7 cellular contexts compared by ENCODE assay signal in genomic region chrX:154136627-154137161, GRCh38. TPM values are rescaled to one million over a fixed set of nuclear protein-coding genes. Genes with fewer than 3 reads are reported as not detected.
A peak's percentile ranks its signal among the peaks of the same experiment; 100 is the strongest.
DNase-seq lines count a peak whose midpoint lies in the region; ATAC-seq and TF ChIP-seq lines count a peak whose summit lies in the region.

No MANE protein-coding gene starts in this region.

- peaks cover 0 to 5% of the 10 kb centered on the region in 2 donors for H3K4me1 ChIP-seq in left lung

- TF ChIP-seq CTCF in GM12865 (IDR thresholded peaks at IDR 0.05; ENCODE audit: insufficient read depth, low read depth, low read length, missing control alignments) (peak; percentile 71), WTC11 (IDR thresholded peaks at IDR 0.05) (peak; percentile 42; the same call in 1 of the 2 replicates), cardiac fibroblast (IDR thresholded peaks at IDR 0.05; ENCODE audit: low read depth, low read length) (peak; percentile 40), left lung (IDR thresholded peaks at IDR 0.05) (peak; percentile 55 to 75)

- no peaks in the 10 kb centered on the region for H3K9me3 Mint-ChIP-seq in WTC11

- CTCF ChIA-PET in WTC11 (lab: Charles Lee): interaction anchor here (0.5 to 1.0 kb wide), 8 partner anchors 11 to 275 kb away, joined by 3 to 15 read pairs (median 3); no protein-coding TSS in a partner anchor

- no peaks in the 10 kb centered on the region for H3K27me3 ChIP-seq in left lung

- peak overlapping the region; percentile 52 for H3K4me3 Mint-ChIP-seq in WTC11

- POLR2A ChIA-PET in WTC11 (lab: Charles Lee): no interaction called here

- peak overlapping the region in 1 of 2 donors; percentile 25 for H3K27ac ChIP-seq in left lung

- intact Hi-C loops in left lung (cut with DNase I): no loop called here

- peaks cover 9% of the 10 kb centered on the region for H3K4me1 Mint-ChIP-seq in WTC11

- H3K4me3 ChIP-seq in GM12865 (ENCODE audit: low read depth, low read length) (no peak overlapping the region), cardiac fibroblast (replicated peaks in 1 of 2; ENCODE audit: low read depth in 2 of 2, low read length in 2 of 2) (peak overlapping the region in 1 of 2 donors; percentile 30), left lung (peak overlapping the region; percentile 6 to 22)

- no peaks in the 10 kb centered on the region for H3K36me3 Mint-ChIP-seq in WTC11

- peaks cover 16% of the 10 kb centered on the region for H3K27me3 Mint-ChIP-seq in WTC11 (ENCODE audit: low read depth)

- H3K27ac Mint-ChIP-seq in WTC11: no peak overlapping the region

- H3K36me3 ChIP-seq in left lung: no peaks in the 10 kb centered on the region

- peak; percentile 97 for ATAC-seq in WTC11
- peak; percentile 93 for ATAC-seq in left lung
- ATAC-seq in GM18867 (IDR thresholded peaks at IDR 0.05; ENCODE audit: unreplicated experiment): no peak

- peak; percentile 32 for DNase-seq in GM12865 (ENCODE audit: low read depth)
- peak; percentile 69 for DNase-seq in NAMALWA (ENCODE audit: low spot score)
- DNase-seq in WTC11 (ENCODE audit: low spot score): peak; percentile 81
- DNase-seq in cardiac fibroblast (ENCODE audit: low read depth in 2 of 2): peak; percentile 29 to 60
- peak; percentile 51 to 90 for DNase-seq in left lung
- DNase-seq in stimulated activated CD4-positive, alpha-beta T cell treated with anti-CD3 and anti-CD28 coated beads, Interleukin-2, amount 100 ng/mL, for 48 hours: peak; percentile 61 to 70

- no peaks in the 10 kb centered on the region for H3K9me3 ChIP-seq in left lung

TF ChIP-seq in WTC11, 78 proteins besides CTCF, POLR2A, EP300 and RAD21:
- TF ChIP-seq MAX (CRISPR knock-in tag; IDR thresholded peaks at IDR 0.05) (peak; percentile 59; the same call in 1 of the 2 replicates), ATF1 (CRISPR knock-in tag; IDR thresholded peaks at IDR 0.05) (no peak), E2F5 (CRISPR knock-in tag; IDR thresholded peaks at IDR 0.05) (no peak), HMGXB4 (CRISPR knock-in tag; IDR thresholded peaks at IDR 0.05) (peak; percentile 74; the same call in 1 of the 2 replicates), NR1H2 (CRISPR knock-in tag; IDR thresholded peaks at IDR 0.05) (no peak), ZNF219 (CRISPR knock-in tag; IDR thresholded peaks at IDR 0.05; ENCODE audit: borderline replicate concordance) (no peak), FOXK1 (CRISPR knock-in tag; IDR thresholded peaks at IDR 0.05) (no peak), TCF7 (CRISPR knock-in tag; IDR thresholded peaks at IDR 0.05; ENCODE audit: low read depth) (no peak), NR3C1 (CRISPR knock-in tag; conservative IDR thresholded peaks at IDR 0.05; ENCODE audit: low read depth) (no peak), ZNF532 (CRISPR knock-in tag; IDR thresholded peaks at IDR 0.05; ENCODE audit: borderline replicate concordance) (no peak), ETV6 (CRISPR knock-in tag; IDR thresholded peaks at IDR 0.05) (no peak), MXD4 (CRISPR knock-in tag; IDR thresholded peaks at IDR 0.05; ENCODE audit: borderline replicate concordance) (no peak)

RNA-seq across cellular contexts. Expression of gene OPN1LW, which starts 7.3 kb away (rescaled TPM):
- not detected in 3 replicates for total RNA-seq in WTC11 (2021)
- not detected for total RNA-seq in left lung

RNA-seq across cellular contexts. Expression of gene MECP2, which starts 39.2 kb away (rescaled TPM):
- total RNA-seq in WTC11 (2021): 28.7 to 36.2 TPM (median 33.7 TPM) in 3 replicates
- 10 to 100 TPM; 36.2 to 47.1 TPM for total RNA-seq in left lung

RNA-seq across cellular contexts. Expression of gene OPN1MW, which starts 45.7 kb away (rescaled TPM):
- total RNA-seq in WTC11 (2021) (not detected in 3 replicates), left lung (not detected)
